8 cellular contexts compared by ENCODE assay signal in genomic region chr5:151315998-151316597, GRCh38. TPM values are rescaled to one million over a fixed set of nuclear protein-coding genes. Genes with fewer than 3 reads are reported as not detected.
DNase-seq lines count a peak whose midpoint lies in the region; ATAC-seq and TF ChIP-seq lines count a peak whose summit lies in the region.

No MANE protein-coding gene starts in this region.

- CTCF ChIA-PET in activated CD8-positive, alpha-beta T cell treated with anti-CD3 and anti-CD28 coated beads, Interleukin-2, amount 10 ng/mL, durations not matched to agents 7 days and 5 days (lab: Charles Lee): interaction anchor here (0.6 to 1.5 kb wide), 22 partner anchors 15 to 336 kb away, joined by 3 to 9 read pairs (median 4); partner anchors contain the start of genes CCDC69 and GM2A

- peaks cover 2% of the 10 kb centered on the region for H3K9me3 Mint-ChIP-seq in activated CD8-positive, alpha-beta T cell treated with anti-CD3 and anti-CD28 coated beads, Interleukin-2, amount 10 ng/mL, durations not matched to agents 7 days and 5 days (ENCODE audit: insufficient read depth)
- H3K9me3 Mint-ChIP-seq in natural killer cell: peaks cover 0 to 2% of the 10 kb centered on the region in 2 donors
- peaks cover 5 to 8% of the 10 kb centered on the region in 2 donors for H3K9me3 Mint-ChIP-seq in stimulated activated naive CD8-positive, alpha-beta T cell treated with anti-CD3 and anti-CD28 coated beads, Interleukin-15, amount 100 ng/mL, for 72 hours

- H3K4me1 Mint-ChIP-seq in activated CD8-positive, alpha-beta T cell treated with anti-CD3 and anti-CD28 coated beads, Interleukin-2, amount 10 ng/mL, durations not matched to agents 7 days and 5 days (ENCODE audit: low read depth): no peaks in the 10 kb centered on the region
- no peaks in the 10 kb centered on the region for H3K4me1 Mint-ChIP-seq in natural killer cell
- no peaks in the 10 kb centered on the region for H3K4me1 Mint-ChIP-seq in stimulated activated naive CD8-positive, alpha-beta T cell treated with anti-CD3 and anti-CD28 coated beads, Interleukin-15, amount 100 ng/mL, for 72 hours

- H3K27ac Mint-ChIP-seq in activated CD8-positive, alpha-beta T cell treated with anti-CD3 and anti-CD28 coated beads, Interleukin-2, amount 10 ng/mL, durations not matched to agents 7 days and 5 days: no peak overlapping the region
- no peak overlapping the region for H3K27ac Mint-ChIP-seq in natural killer cell
- H3K27ac Mint-ChIP-seq in stimulated activated naive CD8-positive, alpha-beta T cell treated with anti-CD3 and anti-CD28 coated beads, Interleukin-15, amount 100 ng/mL, for 72 hours: no peak overlapping the region

- peaks cover 21% of the 10 kb centered on the region for H3K27me3 Mint-ChIP-seq in activated CD8-positive, alpha-beta T cell treated with anti-CD3 and anti-CD28 coated beads, Interleukin-2, amount 10 ng/mL, durations not matched to agents 7 days and 5 days (ENCODE audit: low read depth)
- peaks cover 5 to 15% of the 10 kb centered on the region in 2 donors for H3K27me3 Mint-ChIP-seq in natural killer cell (ENCODE audit: low read depth in 2 of 2)
- H3K27me3 Mint-ChIP-seq in stimulated activated naive CD8-positive, alpha-beta T cell treated with anti-CD3 and anti-CD28 coated beads, Interleukin-15, amount 100 ng/mL, for 72 hours: peaks cover 10% of the 10 kb centered on the region

- ATAC-seq in GM18498 (IDR thresholded peaks at IDR 0.05; ENCODE audit: unreplicated experiment) (peak; percentile 87), HG02885 (IDR thresholded peaks at IDR 0.05; ENCODE audit: poor library complexity, unreplicated experiment) (peak; percentile 82), esophagus mucosa (peak; percentile 78), natural killer cell (peak; percentile 68 to 86 (median 75))
- peak; percentile 85 for ATAC-seq in activated CD8-positive, alpha-beta T cell treated with anti-CD3 and anti-CD28 coated beads, Interleukin-2, amount 10 ng/mL, durations not matched to agents 7 days and 5 days
- ATAC-seq in stimulated activated naive CD8-positive, alpha-beta T cell treated with anti-CD3 and anti-CD28 coated beads, Interleukin-15, amount 100 ng/mL, for 72 hours: peak; percentile 69

- H3K4me3 Mint-ChIP-seq in activated CD8-positive, alpha-beta T cell treated with anti-CD3 and anti-CD28 coated beads, Interleukin-2, amount 10 ng/mL, durations not matched to agents 7 days and 5 days: no peak overlapping the region
- no peak overlapping the region for H3K4me3 Mint-ChIP-seq in natural killer cell
- H3K4me3 Mint-ChIP-seq in stimulated activated naive CD8-positive, alpha-beta T cell treated with anti-CD3 and anti-CD28 coated beads, Interleukin-15, amount 100 ng/mL, for 72 hours: no peak overlapping the region

- TF ChIP-seq CTCF in AG09319 (IDR thresholded peaks at IDR 0.05; ENCODE audit: low read depth, low read length) (peak; percentile 92), natural killer cell (IDR thresholded peaks at IDR 0.05) (peak; percentile 76)

- no peaks in the 10 kb centered on the region for H3K36me3 Mint-ChIP-seq in activated CD8-positive, alpha-beta T cell treated with anti-CD3 and anti-CD28 coated beads, Interleukin-2, amount 10 ng/mL, durations not matched to agents 7 days and 5 days (ENCODE audit: low read depth)
- peaks cover 4% of the 10 kb centered on the region for H3K36me3 Mint-ChIP-seq in natural killer cell

- DNase-seq in AG09319 (ENCODE audit: extremely low read depth, low read depth) (peak; percentile 8), NCI-H345 (lab: John Stamatoyannopoulos, UW) (peak; percentile 68), natural killer cell (peak; percentile 25)
- peak; percentile 64 for DNase-seq in activated CD8-positive, alpha-beta T cell treated with anti-CD3 and anti-CD28 coated beads, Interleukin-2, amount 10 ng/mL, durations not matched to agents 7 days and 5 days
- DNase-seq in stimulated activated naive CD8-positive, alpha-beta T cell treated with anti-CD3 and anti-CD28 coated beads, Interleukin-15, amount 100 ng/mL, for 72 hours: peak; percentile 50 to 57

- POLR2A ChIA-PET in activated CD8-positive, alpha-beta T cell treated with anti-CD3 and anti-CD28 coated beads, Interleukin-2, amount 10 ng/mL, durations not matched to agents 7 days and 5 days (lab: Charles Lee): interaction anchor here (0.5 kb wide), 1 partner anchor 334 kb away, joined by 3 read pairs; no protein-coding TSS in a partner anchor

- intact Hi-C loops in natural killer cell (cut with micrococcal nuclease): no loop called here

RNA-seq across cellular contexts. Expression of gene SLC36A3, which starts 12.5 kb away (rescaled TPM):
- total RNA-seq in activated CD8-positive, alpha-beta T cell treated with anti-CD3 and anti-CD28 coated beads, Interleukin-2, amount 10 ng/mL, durations not matched to agents 7 days and 5 days: not detected
- total RNA-seq in esophagus mucosa (not detected), natural killer cell (not detected)

RNA-seq across cellular contexts. Expression of gene SLC36A2, which starts 31.3 kb away (rescaled TPM):
- not detected for total RNA-seq in activated CD8-positive, alpha-beta T cell treated with anti-CD3 and anti-CD28 coated beads, Interleukin-2, amount 10 ng/mL, durations not matched to agents 7 days and 5 days
- total RNA-seq in esophagus mucosa: not detected
- total RNA-seq in natural killer cell: not detected

Comparison
In these comparisons a context has a peak if more than half of its experiments do, and no peak if none do; other contexts are left out.
1. Peak in every context shown above with its lines: DNase-seq and ATAC-seq.
2. DNase-seq: peak in every context shown above with its lines; median percentile 68 in NCI-H345; 64 in activated CD8-positive, alpha-beta T cell treated with anti-CD3 and anti-CD28 coated beads, Interleukin-2, amount 10 ng/mL, durations not matched to agents 7 days and 5 days; 54 in stimulated activated naive CD8-positive, alpha-beta T cell treated with anti-CD3 and anti-CD28 coated beads, Interleukin-15, amount 100 ng/mL, for 72 hours; 25 in natural killer cell; 8 in AG09319.